18 cellular contexts compared by ENCODE assay signal in the genomic region with DNA sequence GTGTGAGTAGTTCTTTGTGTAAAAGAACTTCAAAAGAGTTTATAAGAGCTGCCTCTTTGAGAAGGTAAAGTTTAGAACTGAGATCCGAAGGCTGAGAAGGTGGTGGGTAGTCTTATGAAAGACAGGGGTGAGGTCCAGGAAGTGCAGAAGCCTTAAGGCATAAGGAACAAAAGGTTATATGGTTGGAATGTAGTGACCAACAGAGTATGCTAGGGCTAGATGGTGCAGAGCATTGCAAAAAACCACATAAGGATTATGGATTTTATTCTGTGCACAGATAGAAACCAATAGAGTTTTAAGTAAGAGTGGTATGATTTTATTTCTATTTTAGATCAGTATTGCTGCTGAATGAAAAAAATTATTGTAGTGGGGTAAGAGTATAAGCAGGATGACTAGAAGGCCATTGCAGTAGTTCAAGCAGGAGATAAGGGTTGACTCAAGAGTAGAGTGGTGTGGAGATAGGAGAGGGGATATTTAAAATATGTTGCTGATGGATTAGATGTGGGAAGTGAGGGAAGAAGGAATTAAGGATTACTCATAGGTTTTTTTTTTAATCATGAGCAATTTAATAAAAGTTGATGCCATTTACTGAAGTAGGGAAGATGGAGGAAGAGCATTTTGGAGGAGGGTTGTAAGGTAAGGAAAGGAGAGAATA. TPM values are rescaled to one million over a fixed set of nuclear protein-coding genes. Genes with fewer than 3 reads are reported as not detected.
DNase-seq lines count a peak whose midpoint lies in the region; TF ChIP-seq lines count a peak whose summit lies in the region.
"Had no signal": no experiment of that assay in that cellular context is flagged by ENCODE, and none has a peak within 500 bp of the region (broad histone marks: within the 10 kb centered on the region; RNA-seq: fewer than 3 reads in every experiment).

No MANE protein-coding gene starts in this region.

- no peak overlapping the region for H4K91ac ChIP-seq in mesenchymal stem cell (ENCODE audit: low read length)

- no peak overlapping the region for H3K23ac ChIP-seq in mesenchymal stem cell (ENCODE audit: low read length in 2 of 2)

- H3K9me3 ChIP-seq in HEK293 (ENCODE audit: control insufficient read depth, insufficient read depth, low read depth, low read length): no peaks in the 10 kb centered on the region
- no peaks in the 10 kb centered on the region for H3K9me3 ChIP-seq in adipocyte (ENCODE audit: control insufficient read depth, low read length)
- H3K9me3 ChIP-seq in mesenchymal stem cell (ENCODE audit: control insufficient read depth, low read length): no peaks in the 10 kb centered on the region
- no peaks in the 10 kb centered on the region for H3K9me3 ChIP-seq in Peyer's patch
- H3K9me3 ChIP-seq: BE2C, sigmoid colon, upper lobe of right lung had no signal

- H3K14ac ChIP-seq in mesenchymal stem cell (ENCODE audit: low read length in 2 of 2): no peak overlapping the region

- H3K18ac ChIP-seq in mesenchymal stem cell (ENCODE audit: low read depth in 1 of 2, low read length in 2 of 2): no peak overlapping the region

- H3K36me3 ChIP-seq in HEK293 (ENCODE audit: control insufficient read depth in 2 of 2, insufficient read depth in 1 of 2, low read length in 2 of 2) (no peaks in the 10 kb centered on the region), adipocyte (ENCODE audit: control insufficient read depth, insufficient read depth, low read length, severe bottlenecking) (no peaks in the 10 kb centered on the region), mesenchymal stem cell (ENCODE audit: control insufficient read depth in 1 of 2, insufficient read depth in 2 of 2, low read depth in 1 of 2, low read length in 2 of 2) (no peaks in the 10 kb centered on the region), Peyer's patch (no peaks in the 10 kb centered on the region)
- H3K36me3 ChIP-seq: neural progenitor cell, sigmoid colon, upper lobe of right lung had no signal

- H2AFZ ChIP-seq in mesenchymal stem cell (ENCODE audit: low read depth, low read length): no peak overlapping the region
- H2AFZ ChIP-seq: neural progenitor cell had no signal

- H2BK120ac ChIP-seq in mesenchymal stem cell (ENCODE audit: low read depth, low read length): no peak overlapping the region

- H3K9ac ChIP-seq in adipocyte (ENCODE audit: low read length) (peak overlapping the region; percentile 74), mesenchymal stem cell (ENCODE audit: low read length) (peak overlapping the region; percentile 97)
- H3K9ac ChIP-seq: neural progenitor cell had no signal

- no peak overlapping the region for H4K8ac ChIP-seq in mesenchymal stem cell (ENCODE audit: low read length)

- no peak for TF ChIP-seq POLR2A in Peyer's patch (IDR thresholded peaks at IDR 0.05)

- H3K4me1 ChIP-seq in HEK293 (ENCODE audit: control insufficient read depth, insufficient read depth, low read length) (peaks cover 6% of the 10 kb centered on the region), adipocyte (ENCODE audit: control insufficient read depth, insufficient read depth, low read length) (peaks cover 45% of the 10 kb centered on the region), mesenchymal stem cell (ENCODE audit: control insufficient read depth, insufficient read depth, low read depth, low read length) (peaks cover 6% of the 10 kb centered on the region), Peyer's patch (peaks cover 0 to 15% (median 4%) of the 10 kb centered on the region in 4 donors)
- H3K4me1 ChIP-seq: BE2C had no signal

- H3K27ac ChIP-seq in HEK293 (ENCODE audit: extremely low read depth, low read depth, low read length): no peak overlapping the region
- no peak overlapping the region for H3K27ac ChIP-seq in mesenchymal stem cell (ENCODE audit: low read length, poor library complexity, severe bottlenecking)
- H3K27ac ChIP-seq in Peyer's patch: no peak overlapping the region
- H3K27ac ChIP-seq: neural progenitor cell, sigmoid colon, upper lobe of right lung had no signal

- no peak for DNase-seq in AG10803 (ENCODE audit: low read depth)
- DNase-seq in adipocyte (ENCODE audit: low read depth): peak; percentile 55
- DNase-seq in mesenchymal stem cell: no peak
- no peak for DNase-seq in OCI-M2 (lab: John Stamatoyannopoulos, UW; ENCODE audit: unreplicated experiment)
- DNase-seq in NOMO-1 (lab: John Stamatoyannopoulos, UW; ENCODE audit: unreplicated experiment in 2 of 2): no peak
- no peak for DNase-seq in Peyer's patch
- no peak for DNase-seq in putamen (ENCODE audit: low spot score)
- DNase-seq: activated CD4-positive, alpha-beta T cell treated with anti-CD3 and anti-CD28 coated beads for 4 hours; amygdala; BE2C; left ventricle myocardium superior; MV-4-11; NCI-H748 treated with DMSO at 0.1 percent for 48 hours; sigmoid colon; T-helper 2 cell; upper lobe of right lung had no signal

- H3K4me2 ChIP-seq in mesenchymal stem cell (ENCODE audit: low read length, poor library complexity, severe bottlenecking): no peak overlapping the region
- H3K4me2 ChIP-seq: neural progenitor cell had no signal

- H2AK5ac ChIP-seq in mesenchymal stem cell (ENCODE audit: low read length, severe bottlenecking): no peak overlapping the region

- no peak overlapping the region for H3K4ac ChIP-seq in mesenchymal stem cell (ENCODE audit: low read depth in 1 of 2, low read length in 2 of 2)

- WGBS in mesenchymal stem cell: 76% methylated on average over 1 of the region's 1 CpG

- H2BK15ac ChIP-seq in mesenchymal stem cell (ENCODE audit: low read depth, poor library complexity, severe bottlenecking): no peak overlapping the region

- POLR2A ChIA-PET in HEK293 (lab: Yijun Ruan, JAX): interaction anchor here (0.9 kb wide), 1 partner anchor 150 kb away, joined by 3 read pairs; the partner anchor contains the start of gene CLTA

- peaks cover 7% of the 10 kb centered on the region for H3K79me1 ChIP-seq in mesenchymal stem cell (replicated peaks; ENCODE audit: low read length, poor library complexity, severe bottlenecking)

- H3K4me3 ChIP-seq in AG10803 (ENCODE audit: low read length) (peak overlapping the region; percentile 95), HEK293 (ENCODE audit: low read depth, low read length) (no peak overlapping the region), adipocyte (ENCODE audit: low read length) (peak overlapping the region; percentile 85), mesenchymal stem cell (ENCODE audit: insufficient read depth in 1 of 2, low read depth in 1 of 2, low read length in 2 of 2) (peak overlapping the region in 1 of 2 experiments; percentile 86), Peyer's patch (no peak overlapping the region)
- H3K4me3 ChIP-seq: neural progenitor cell, sigmoid colon, upper lobe of right lung had no signal

- H2BK12ac ChIP-seq in mesenchymal stem cell (ENCODE audit: low read length in 2 of 2): no peak overlapping the region

- TF ChIP-seq CTCF in AG10803 (conservative IDR thresholded peaks at IDR 0.05; ENCODE audit: low read length) (no peak), HEK293 (tag by site-specific recombination; IDR thresholded peaks at IDR 0.05) (no peak), Peyer's patch (IDR thresholded peaks at IDR 0.05) (no peak)

- H2BK5ac ChIP-seq in mesenchymal stem cell (ENCODE audit: low read depth, low read length, poor library complexity, severe bottlenecking): no peak overlapping the region

- H3K27me3 ChIP-seq in adipocyte (replicated peaks; ENCODE audit: control insufficient read depth, insufficient read depth, low read length) (no peaks in the 10 kb centered on the region), mesenchymal stem cell (ENCODE audit: control insufficient read depth in 1 of 2, insufficient read depth in 1 of 2, low read length in 2 of 2) (no peaks in the 10 kb centered on the region), Peyer's patch (no peaks in the 10 kb centered on the region)
- H3K27me3 ChIP-seq: BE2C, neural progenitor cell, sigmoid colon, upper lobe of right lung had no signal

- CTCF ChIA-PET in HEK293 (lab: Yijun Ruan, JAX): interaction anchor here (0.6 to 1.4 kb wide), 5 partner anchors 21 to 137 kb away, joined by 3 to 4 read pairs (median 3); no protein-coding TSS in a partner anchor

TF ChIP-seq in HEK293, 187 proteins besides CTCF, POLR2A, EP300 and RAD21:
- TF ChIP-seq BCL6B (tag by site-specific recombination; IDR thresholded peaks at IDR 0.05) (no peak), ZNF555 (tag by site-specific recombination; conservative IDR thresholded peaks at IDR 0.05) (peak; percentile 12; the same call in 1 of the 2 replicates)

RNA-seq across cellular contexts. Expression of gene RECK, which starts 3.7 kb away (rescaled TPM):
- polyA plus RNA-seq in mesenchymal stem cell (2013, experiment 1 of 2): 21.6 TPM
- polyA plus RNA-seq in mesenchymal stem cell (2013, experiment 2 of 2): 22.2 TPM
- 1 to 10 TPM; 1.9 to 8.3 (median 5.9) TPM for total RNA-seq in Peyer's patch

Comparison
In these comparisons a context has a peak if more than half of its experiments do, and no peak if none do; other contexts are left out.
1. H3K4me3 ChIP-seq: peak in AG10803 (single experiment) and adipocyte (single experiment); none in HEK293 (single experiment) and Peyer's patch (0 of 4).